In genomic region chr9:121073038-121073437, GRCh38 we compare ENCODE assay signal across 8 cellular contexts. TPM values are rescaled to one million over a fixed set of nuclear protein-coding genes. Genes with fewer than 3 reads are reported as not detected.
A peak's percentile ranks its signal among the peaks of the same experiment; 100 is the strongest.
DNase-seq lines count a peak whose midpoint lies in the region; ATAC-seq and TF ChIP-seq lines count a peak whose summit lies in the region.

No MANE protein-coding gene starts in this region.

- no peak for TF ChIP-seq POLR2A in body of pancreas (IDR thresholded peaks at IDR 0.05)

- peaks cover 0 to 15% of the 10 kb centered on the region in 2 donors for H3K36me3 Mint-ChIP-seq in CD4-positive, alpha-beta memory T cell
- peaks cover 12% of the 10 kb centered on the region for H3K36me3 Mint-ChIP-seq in nephron (ENCODE audit: low read depth)
- H3K36me3 Mint-ChIP-seq in osteocyte (ENCODE audit: unreplicated experiment) = peaks cover 9% of the 10 kb centered on the region
- no peaks in the 10 kb centered on the region for H3K36me3 Mint-ChIP-seq in endothelial cell (ENCODE audit: low read depth, unreplicated experiment)

- peak overlapping the region; percentile 73 to 99 (median 96) for H3K4me3 Mint-ChIP-seq in CD4-positive, alpha-beta memory T cell
- H3K4me3 Mint-ChIP-seq in nephron (peak overlapping the region; percentile 70 to 100 (median 98)), osteocyte (ENCODE audit: unreplicated experiment) (no peak overlapping the region), endothelial cell (ENCODE audit: unreplicated experiment) (no peak overlapping the region)

- no peak for DNase-seq in CD4-positive, alpha-beta memory T cell
- DNase-seq in MG63 (peak; percentile 80), body of pancreas (peak in 3 of 4 donors; percentile 27 to 51 (median 29)), osteocyte (ENCODE audit: extremely low spot score, unreplicated experiment) (no peak), HuH-7 (ENCODE audit: low spot score) (no peak), endothelial cell (ENCODE audit: low spot score) (no peak)

- intact Hi-C loops in CD4-positive, alpha-beta memory T cell (cut with micrococcal nuclease) = loop anchor here (5.0 kb wide), 1 partner anchor 129 kb away; the partner anchor contains the start of gene RAB14
- intact Hi-C loops in body of pancreas (cut with DNase I) = no loop called here

- ATAC-seq in body of pancreas (no peak), HG03039 (IDR thresholded peaks at IDR 0.05; ENCODE audit: unreplicated experiment) (no peak)

- H3K4me1 Mint-ChIP-seq in CD4-positive, alpha-beta memory T cell = peaks cover 38 to 66% (median 51%) of the 10 kb centered on the region in 4 donors
- H3K4me1 Mint-ChIP-seq in nephron (peaks cover 19% of the 10 kb centered on the region), osteocyte (ENCODE audit: unreplicated experiment) (peaks cover 22% of the 10 kb centered on the region), endothelial cell (ENCODE audit: unreplicated experiment) (peaks cover 11% of the 10 kb centered on the region)

- H3K27me3 Mint-ChIP-seq in CD4-positive, alpha-beta memory T cell = no peaks in the 10 kb centered on the region
- no peaks in the 10 kb centered on the region for H3K27me3 Mint-ChIP-seq in nephron (ENCODE audit: low read depth)
- H3K27me3 Mint-ChIP-seq in osteocyte (ENCODE audit: unreplicated experiment) = no peaks in the 10 kb centered on the region
- H3K27me3 Mint-ChIP-seq in endothelial cell (ENCODE audit: unreplicated experiment) = peaks cover 12% of the 10 kb centered on the region

- WGBS in body of pancreas, 2 donors = 51 to 64% methylated on average over 4 of the region's 4 CpGs

- H3K27ac ChIP-seq in CD4-positive, alpha-beta memory T cell (ENCODE audit: low read depth, low read length) = no peak overlapping the region
- H3K27ac ChIP-seq in body of pancreas = peak overlapping the region in 1 of 4 donors; percentile 44

- H3K4me1 ChIP-seq in CD4-positive, alpha-beta memory T cell (ENCODE audit: insufficient read depth, low read length) = peaks cover 45% of the 10 kb centered on the region
- peaks cover 13% of the 10 kb centered on the region for H3K4me1 ChIP-seq in body of pancreas

- peak overlapping the region in 6 of 7 donors; percentile 14 to 86 (median 68) for H3K27ac Mint-ChIP-seq in CD4-positive, alpha-beta memory T cell
- H3K27ac Mint-ChIP-seq in nephron = peak overlapping the region in 2 of 3 experiments; percentile 74 to 97
- H3K27ac Mint-ChIP-seq in osteocyte (ENCODE audit: unreplicated experiment) = no peak overlapping the region
- H3K27ac Mint-ChIP-seq in endothelial cell (ENCODE audit: unreplicated experiment) = no peak overlapping the region

- H3K4me3 ChIP-seq in CD4-positive, alpha-beta memory T cell (ENCODE audit: low read length in 2 of 2) = no peak overlapping the region
- H3K4me3 ChIP-seq in MG63 (peak overlapping the region; percentile 66; the same call in 1 of the 2 replicates), body of pancreas (no peak overlapping the region)

- TF ChIP-seq CTCF in body of pancreas (IDR thresholded peaks at IDR 0.05) (no peak), nephron (IDR thresholded peaks at IDR 0.05; ENCODE audit: unreplicated experiment in 3 of 3) (no peak), osteocyte (IDR thresholded peaks at IDR 0.05) (no peak), endothelial cell (IDR thresholded peaks at IDR 0.05; ENCODE audit: unreplicated experiment) (no peak)

- peaks cover 0 to 3% (median 0%) of the 10 kb centered on the region in 8 donors for H3K9me3 Mint-ChIP-seq in CD4-positive, alpha-beta memory T cell
- H3K9me3 Mint-ChIP-seq in nephron (peaks cover 11% of the 10 kb centered on the region), osteocyte (ENCODE audit: unreplicated experiment) (peaks cover 12% of the 10 kb centered on the region), endothelial cell (ENCODE audit: unreplicated experiment) (no peaks in the 10 kb centered on the region)

- no peaks in the 10 kb centered on the region for H3K9me3 ChIP-seq in CD4-positive, alpha-beta memory T cell (ENCODE audit: control insufficient read depth in 1 of 2, low read length in 2 of 2)
- peaks cover 3% of the 10 kb centered on the region for H3K9me3 ChIP-seq in MG63
- no peaks in the 10 kb centered on the region for H3K9me3 ChIP-seq in body of pancreas

- H3K36me3 ChIP-seq in CD4-positive, alpha-beta memory T cell (ENCODE audit: insufficient read depth, low read length) = no peaks in the 10 kb centered on the region
- H3K36me3 ChIP-seq in MG63 = no peaks in the 10 kb centered on the region
- no peaks in the 10 kb centered on the region for H3K36me3 ChIP-seq in body of pancreas (replicated peaks in 1 of 2; ENCODE audit: insufficient read depth in 1 of 2, low read depth in 2 of 2)

- POLR2A ChIA-PET in CD4-positive, alpha-beta memory T cell (lab: Charles Lee; ENCODE audit: partially characterized antibody) = interaction anchor here (0.8 to 2.4 kb wide), 7 partner anchors 10 to 280 kb away, joined by 3 to 8 read pairs (median 4); partner anchors contain the start of genes FBXW2 and PHF19

- no peaks in the 10 kb centered on the region for H3K27me3 ChIP-seq in CD4-positive, alpha-beta memory T cell (ENCODE audit: insufficient read depth, low read length)
- H3K27me3 ChIP-seq in MG63 (no peaks in the 10 kb centered on the region), body of pancreas (no peaks in the 10 kb centered on the region)

- CTCF ChIA-PET in CD4-positive, alpha-beta memory T cell (lab: Charles Lee; ENCODE audit: partially characterized antibody) = interaction anchor here (0.7 to 10.7 kb wide), 16 partner anchors 9 to 430 kb away, joined by 3 to 106 read pairs (median 4); no protein-coding TSS in a partner anchor

RNA-seq across cellular contexts. Expression of gene CNTRL, which starts 1.7 kb away (rescaled TPM):
- total RNA-seq in CD4-positive, alpha-beta memory T cell = 100 to 1,000 TPM; 119 to 122 TPM
- 10 to 100 TPM in 1 of 2 donors, 1 to 10 TPM in 1; 1.5 to 38.0 TPM for polyA plus RNA-seq in CD4-positive, alpha-beta memory T cell
- total RNA-seq in MG63 (2014; rRNA removed; shearing (Covaris generic); ENCODE audit: low replicate concordance) = 0.72 and 2.5 TPM in 2 replicates
- total RNA-seq in body of pancreas (10 to 100 TPM; 16.1 to 20.8 TPM), osteocyte (7.5 and 10.4 TPM in 2 replicates), endothelial cell (ENCODE audit: unreplicated experiment) (23.6 TPM)

RNA-seq across cellular contexts. Expression of gene C5, which starts 23.0 kb away (rescaled TPM):
- 1 to 10 TPM; 1.9 to 3.2 TPM for total RNA-seq in CD4-positive, alpha-beta memory T cell
- polyA plus RNA-seq in CD4-positive, alpha-beta memory T cell = under 1 TPM; 0.28 to 0.66 TPM
- total RNA-seq in MG63 (2014; rRNA removed; shearing (Covaris generic); ENCODE audit: low replicate concordance) = 2.4 and 2.7 TPM in 2 replicates
- total RNA-seq in body of pancreas (10 to 100 TPM in 1 of 2 donors, 1 to 10 TPM in 1; 7.3 to 16.1 TPM), osteocyte (6.3 and 7.6 TPM in 2 replicates), endothelial cell (ENCODE audit: unreplicated experiment) (0.41 TPM)

Comparison
In these comparisons a context has a peak if more than half of its experiments do, and no peak if none do; other contexts are left out.
1. DNase-seq: peak in MG63 (single experiment) and body of pancreas (3 of 4); none in CD4-positive, alpha-beta memory T cell (0 of 5), osteocyte (single experiment), HuH-7 (single experiment) and endothelial cell (single experiment).
2. H3K27ac Mint-ChIP-seq: peak in CD4-positive, alpha-beta memory T cell (6 of 7) and nephron (2 of 3); none in osteocyte (single experiment) and endothelial cell (single experiment).
3. H3K4me3 Mint-ChIP-seq: peak in CD4-positive, alpha-beta memory T cell (8 of 8) and nephron (3 of 3); none in osteocyte (single experiment) and endothelial cell (single experiment).